In the genomic region with DNA sequence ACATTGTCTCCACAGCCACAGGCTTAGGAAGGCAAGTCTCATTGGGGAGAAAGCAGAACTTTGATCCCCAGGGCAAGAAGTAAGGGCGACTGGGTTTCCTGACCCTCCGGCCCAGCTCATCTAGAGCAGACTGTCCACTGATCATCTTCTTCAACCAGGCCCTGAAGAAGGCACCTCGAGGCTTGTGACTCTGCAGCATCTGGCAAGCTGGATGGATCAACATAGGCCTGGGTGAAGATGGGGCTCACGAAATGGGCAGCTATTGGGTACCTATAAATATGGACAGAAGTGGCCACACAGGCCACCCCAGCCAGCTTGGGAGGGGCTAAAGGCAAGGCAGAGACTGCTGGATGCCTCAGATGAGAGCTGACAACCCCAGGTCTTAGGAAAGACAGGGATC, we compare ENCODE assay signal across 25 cellular contexts. TPM values are rescaled to one million over a fixed set of nuclear protein-coding genes. Genes with fewer than 3 reads are reported as not detected.
"Had no signal": no experiment of that assay in that cellular context is flagged by ENCODE, and none has a peak within 500 bp of the region (broad histone marks: within the 10 kb centered on the region; RNA-seq: fewer than 3 reads in every experiment).

No MANE protein-coding gene starts in this region.

- H3K36me3 ChIP-seq: SJSA1 had no signal

- H3K4me1 Mint-ChIP-seq: IgD-negative memory B cell had no signal

- H3K27ac Mint-ChIP-seq: IgD-negative memory B cell had no signal

- H3K36me3 Mint-ChIP-seq: IgD-negative memory B cell had no signal

- DNase-seq: KBM-7, MV-4-11, NCI-H1048, NCI-H1105, NCI-H1417, NCI-H146, NCI-H187, NCI-H2029, NCI-H2081 treated with DMSO at 0.1 percent for 48 hours, NCI-H2171, NCI-H226, NCI-H446, NCI-H510A, NCI-H524 treated with DMSO at 0.1 percent for 48 hours, NCI-H69, NCI-H774, Right ventricle myocardium superior, RPMI8226, SIG-M5 had no signal

- H3K4me3 ChIP-seq: SJSA1, SK-N-MC had no signal

- H3K4me1 ChIP-seq: SJSA1 had no signal

- H3K4me3 Mint-ChIP-seq: IgD-negative memory B cell had no signal

- H3K9me3 ChIP-seq: SJSA1 had no signal

- H3K9me3 Mint-ChIP-seq: IgD-negative memory B cell had no signal

- H3K27ac ChIP-seq: HL-60, SJSA1, SK-N-MC had no signal

RNA-seq across cellular contexts. Expression of gene TAL1, which starts 13.0 kb away (rescaled TPM):
- total RNA-seq: LHCN-M2, MCF 10A, SJSA1 had no signal

RNA-seq across cellular contexts. Expression of gene PDZK1IP1, which starts 29.2 kb away (rescaled TPM):
- total RNA-seq: LHCN-M2, Right ventricle myocardium superior, SJSA1 had no signal
